In the genomic region with DNA sequence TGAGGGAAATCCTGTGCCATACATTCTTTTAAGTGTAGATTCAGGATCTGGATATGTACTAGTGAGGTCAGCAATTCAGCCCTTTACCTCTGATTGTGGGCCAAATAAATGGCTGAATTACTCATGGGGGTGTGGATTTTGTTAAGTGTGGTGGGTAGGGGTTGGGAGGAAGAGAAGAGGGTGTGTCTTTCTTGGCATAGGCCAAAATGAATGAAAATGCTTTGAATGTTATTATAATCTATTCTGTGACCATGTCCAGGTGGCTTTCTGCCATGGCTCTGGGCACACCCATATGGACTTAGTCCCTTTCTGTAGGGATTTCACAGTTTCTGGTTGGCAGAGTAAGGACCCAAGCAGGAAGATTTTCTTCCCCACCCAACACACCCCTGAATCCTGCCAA, we compare ENCODE assay signal across 12 cellular contexts.
DNase-seq lines count a peak whose midpoint lies in the region; ATAC-seq and TF ChIP-seq lines count a peak whose summit lies in the region.
"Had no signal": no experiment of that assay in that cellular context is flagged by ENCODE, and none has a peak within 500 bp of the region (broad histone marks: within the 10 kb centered on the region; RNA-seq: fewer than 3 reads in every experiment).

No MANE protein-coding gene starts in this region.

- H3K4me1 Mint-ChIP-seq in neural progenitor cell = peaks cover 13% of the 10 kb centered on the region

- no peaks in the 10 kb centered on the region for H3K27me3 Mint-ChIP-seq in neural progenitor cell (ENCODE audit: insufficient read depth, low read depth)

- no peak overlapping the region for H2AFZ ChIP-seq in neural progenitor cell (replicated peaks)

- H3K4me3 Mint-ChIP-seq in neural progenitor cell = no peak overlapping the region

- no peaks in the 10 kb centered on the region for H3K79me2 ChIP-seq in neural progenitor cell (ENCODE audit: low read depth)

- H3K4me3 ChIP-seq in rectal smooth muscle tissue (ENCODE audit: low read length) (no peak overlapping the region), neural progenitor cell (no peak overlapping the region)
- H3K4me3 ChIP-seq: cardiac muscle cell had no signal

- ATAC-seq in foreskin keratinocyte (peak; percentile 56), GM18867 (IDR thresholded peaks at IDR 0.05; ENCODE audit: unreplicated experiment) (no peak), HG02610 (IDR thresholded peaks at IDR 0.05; ENCODE audit: unreplicated experiment) (no peak)

- TF ChIP-seq CTCF in VCaP (conservative IDR thresholded peaks at IDR 0.05) (no peak), foreskin keratinocyte (conservative IDR thresholded peaks at IDR 0.05) (no peak), neural progenitor cell (IDR thresholded peaks at IDR 0.05) (no peak)

- H3K9me3 ChIP-seq in neural progenitor cell (ENCODE audit: low read depth) = no peaks in the 10 kb centered on the region

- H3K27me3 ChIP-seq in foreskin keratinocyte (no peaks in the 10 kb centered on the region), rectal smooth muscle tissue (ENCODE audit: control insufficient read depth, insufficient read depth, low read length) (no peaks in the 10 kb centered on the region), neural progenitor cell (no peaks in the 10 kb centered on the region)
- H3K27me3 ChIP-seq: cardiac muscle cell had no signal

- H3K27ac ChIP-seq in VCaP (peak overlapping the region; percentile 27; the same call in 1 of the 2 replicates), foreskin keratinocyte (no peak overlapping the region), rectal smooth muscle tissue (ENCODE audit: low read depth, low read length) (peak overlapping the region; percentile 3), neural progenitor cell (no peak overlapping the region)
- H3K27ac ChIP-seq: cardiac muscle cell had no signal

- peaks cover 24% of the 10 kb centered on the region for H3K36me3 Mint-ChIP-seq in neural progenitor cell

- H3K9ac ChIP-seq in rectal smooth muscle tissue (ENCODE audit: low read length) = no peak overlapping the region
- no peak overlapping the region for H3K9ac ChIP-seq in neural progenitor cell

- peak; percentile 70 for DNase-seq in EH (ENCODE audit: low read depth)
- peak in 1 of 2 donors; percentile 69 for DNase-seq in foreskin keratinocyte
- DNase-seq in neural progenitor cell (ENCODE audit: low spot score) = no peak
- DNase-seq in NCI-H187 (lab: John Stamatoyannopoulos, UW) = no peak
- DNase-seq: C1 segment of cervical spinal cord, NCI-H748 treated with DMSO at 0.1 percent for 48 hours, T-helper 1 cell had no signal

- peaks cover 3% of the 10 kb centered on the region for H3K9me3 Mint-ChIP-seq in neural progenitor cell

- H4K20me1 ChIP-seq in neural progenitor cell (ENCODE audit: low read depth) = no peaks in the 10 kb centered on the region

- no peaks in the 10 kb centered on the region for H3K36me3 ChIP-seq in rectal smooth muscle tissue (ENCODE audit: control insufficient read depth, insufficient read depth, low read length)
- H3K36me3 ChIP-seq in neural progenitor cell = no peaks in the 10 kb centered on the region

- H3F3A ChIP-seq in neural progenitor cell (ENCODE audit: low read depth) = no peaks in the 10 kb centered on the region

- no peak overlapping the region for H3K27ac Mint-ChIP-seq in neural progenitor cell

- H3K4me1 ChIP-seq in foreskin keratinocyte = no peaks in the 10 kb centered on the region
- H3K4me1 ChIP-seq in rectal smooth muscle tissue (ENCODE audit: control insufficient read depth, insufficient read depth, low read length) = peaks cover 13% of the 10 kb centered on the region
- no peaks in the 10 kb centered on the region for H3K4me1 ChIP-seq in neural progenitor cell

- no peak overlapping the region for H3K4me2 ChIP-seq in neural progenitor cell

Comparison
In these comparisons a context has a peak if more than half of its experiments do, and no peak if none do; other contexts are left out.
1. H3K27ac ChIP-seq: peak in VCaP (single experiment) and rectal smooth muscle tissue (single experiment); none in foreskin keratinocyte (single experiment) and neural progenitor cell (single experiment).